10 cellular contexts compared by ENCODE assay signal in the genomic region with DNA sequence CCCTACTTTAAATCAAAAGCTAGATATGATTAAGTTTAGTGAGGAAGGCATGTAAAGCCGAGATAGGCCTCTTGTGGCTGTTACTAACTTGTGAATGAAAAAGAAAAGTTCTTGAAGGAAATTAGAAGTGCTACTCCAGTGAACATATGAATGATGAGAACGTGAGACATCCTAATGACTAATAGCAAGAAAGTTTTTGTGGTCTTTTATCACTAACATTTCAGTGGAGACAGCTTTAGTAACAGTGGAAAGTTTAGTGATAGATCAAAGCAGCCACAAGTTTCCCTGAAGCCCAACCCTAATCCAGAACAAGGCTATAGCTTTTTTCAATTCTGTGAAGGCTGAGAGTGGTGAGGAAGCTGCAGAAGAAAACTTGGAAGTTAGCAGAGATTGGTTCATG.
DNase-seq lines count a peak whose midpoint lies in the region; ATAC-seq and TF ChIP-seq lines count a peak whose summit lies in the region.
"Had no signal": no experiment of that assay in that cellular context is flagged by ENCODE, and none has a peak within 500 bp of the region (broad histone marks: within the 10 kb centered on the region; RNA-seq: fewer than 3 reads in every experiment).

No MANE protein-coding gene starts in this region.

- ATAC-seq in CD4-positive, CD25-positive, alpha-beta regulatory T cell (ENCODE audit: low read depth in 2 of 2) = peak; percentile 45 to 47
- no peak for ATAC-seq in HG03457 (IDR thresholded peaks at IDR 0.05; ENCODE audit: unreplicated experiment)

- no peaks in the 10 kb centered on the region for H3K9me3 Mint-ChIP-seq in CD4-positive, CD25-positive, alpha-beta regulatory T cell

- no peaks in the 10 kb centered on the region for H3K36me3 Mint-ChIP-seq in CD4-positive, CD25-positive, alpha-beta regulatory T cell

- peaks cover 0 to 9% (median 6%) of the 10 kb centered on the region in 4 donors for H3K4me1 Mint-ChIP-seq in CD4-positive, CD25-positive, alpha-beta regulatory T cell

- DNase-seq in CD4-positive, CD25-positive, alpha-beta regulatory T cell = peak in 1 of 3 donors; percentile 54
- DNase-seq in GM19238 (ENCODE audit: insufficient read length, low spot score) (peak; percentile 0), cardiac fibroblast (ENCODE audit: low read depth in 2 of 2) (peak; percentile 17 to 21), H7 (no peak), retina (no peak), H4 (ENCODE audit: low spot score) (no peak)
- DNase-seq in Jurkat, Clone E6-1 (ENCODE audit: low read depth, low spot score) = peak; percentile 35
- DNase-seq: hippocampal formation, nucleus accumbens had no signal

- H3K9me3 ChIP-seq in CD4-positive, CD25-positive, alpha-beta regulatory T cell (ENCODE audit: control insufficient read depth in 2 of 2, low read length in 2 of 2) = no peaks in the 10 kb centered on the region

- H3K27ac Mint-ChIP-seq in CD4-positive, CD25-positive, alpha-beta regulatory T cell = no peak overlapping the region

- H3K4me3 Mint-ChIP-seq in CD4-positive, CD25-positive, alpha-beta regulatory T cell = no peak overlapping the region

- peaks cover 6% of the 10 kb centered on the region for H3K27me3 ChIP-seq in CD4-positive, CD25-positive, alpha-beta regulatory T cell (ENCODE audit: control insufficient read depth, insufficient read depth, low read length)
- no peaks in the 10 kb centered on the region for H3K27me3 ChIP-seq in H7 (ENCODE audit: control insufficient read depth, insufficient read depth, low read length)

- H3K36me3 ChIP-seq in CD4-positive, CD25-positive, alpha-beta regulatory T cell (ENCODE audit: control insufficient read depth, insufficient read depth, low read length) = no peaks in the 10 kb centered on the region
- no peaks in the 10 kb centered on the region for H3K36me3 ChIP-seq in H7 (replicated peaks; ENCODE audit: control insufficient read depth, insufficient read depth, low read length)

- H3K27ac ChIP-seq in CD4-positive, CD25-positive, alpha-beta regulatory T cell (ENCODE audit: insufficient read depth, low read length, poor library complexity, severe bottlenecking) = no peak overlapping the region

- H3K4me3 ChIP-seq in CD4-positive, CD25-positive, alpha-beta regulatory T cell (ENCODE audit: low read depth, low read length) = no peak overlapping the region
- H3K4me3 ChIP-seq in Jurkat, Clone E6-1 (ENCODE audit: low read length) = no peak overlapping the region
- H3K4me3 ChIP-seq in cardiac fibroblast (replicated peaks in 1 of 2; ENCODE audit: low read depth in 2 of 2, low read length in 2 of 2) = no peak overlapping the region
- H3K4me3 ChIP-seq in H7 (ENCODE audit: insufficient read depth, low read depth, low read length) = no peak overlapping the region

- H3K4me1 ChIP-seq in CD4-positive, CD25-positive, alpha-beta regulatory T cell (ENCODE audit: control insufficient read depth, insufficient read depth, low read length, poor library complexity, severe bottlenecking) = no peaks in the 10 kb centered on the region

- no peak for TF ChIP-seq CTCF in cardiac fibroblast (IDR thresholded peaks at IDR 0.05; ENCODE audit: low read depth, low read length)

- H3K27me3 Mint-ChIP-seq in CD4-positive, CD25-positive, alpha-beta regulatory T cell = peaks cover 17% of the 10 kb centered on the region

Comparison
In these comparisons a context has a peak if more than half of its experiments do, and no peak if none do; other contexts are left out.
1. DNase-seq: peak in GM19238 (single experiment), Jurkat, Clone E6-1 (single experiment) and cardiac fibroblast (2 of 2); none in H7 (single experiment), retina (single experiment) and H4 (single experiment).